In genomic region chr7:48360574-48360973, GRCh38 we compare ENCODE assay signal across 18 cellular contexts.
A peak's percentile ranks its signal among the peaks of the same experiment; 100 is the strongest.
DNase-seq lines count a peak whose midpoint lies in the region; ATAC-seq, FAIRE-seq and TF ChIP-seq lines count a peak whose summit lies in the region.
"Had no signal": no experiment of that assay in that cellular context is flagged by ENCODE, and none has a peak within 500 bp of the region (broad histone marks: within the 10 kb centered on the region; RNA-seq: fewer than 3 reads in every experiment).

No MANE protein-coding gene starts in this region.

- no peak for TF ChIP-seq RAD21 in GM12878 (IDR thresholded peaks at IDR 0.05; ENCODE audit: insufficient read depth, low read depth, low read length)

- no peak overlapping the region for H3K4me2 ChIP-seq in GM12878 (ENCODE audit: control insufficient read depth, insufficient read depth)
- H3K4me2 ChIP-seq: GM23338, KMS-11 had no signal

- no peaks in the 10 kb centered on the region for H4K20me1 ChIP-seq in GM12878 (ENCODE audit: control insufficient read depth, insufficient read depth)

- SMC1A ChIA-PET in GM12878 (lab: Charles Lee; ENCODE audit: uncharacterized antibody, unreplicated experiment): no interaction called here

- FAIRE-seq in GM12878 (lab: Jason Lieb, UNC): no peak
- FAIRE-seq: A204.1, GM19239 had no signal

- POLR2A ChIA-PET in AG04450 (lab: Yijun Ruan, JAX) (no interaction called here), GM12878 (lab: Charles Lee) (no interaction called here)

- in situ Hi-C loops in GM12878 (cut with MboI): no loop called here

- DNase-seq in AG04450 (ENCODE audit: low read depth, low spot score): peak; percentile 0
- DNase-seq in HS-5 (ENCODE audit: low read depth): peak; percentile 40
- DNase-seq in GM12878 (ENCODE audit: low read depth, low spot score): no peak
- peak; percentile 28 for DNase-seq in fibroblast of villous mesenchyme (ENCODE audit: low read depth)
- DNase-seq in DMS79 (lab: John Stamatoyannopoulos, UW): no peak
- DNase-seq in NCI-H2029 (lab: John Stamatoyannopoulos, UW): no peak
- DNase-seq: AML-193, Caco-2, DMS53, GDM1, NCI-H1930, NCI-H524 had no signal

- H2AFZ ChIP-seq in GM12878 (ENCODE audit: control insufficient read depth, low read depth, low read length): no peak overlapping the region
- H2AFZ ChIP-seq: GM23338 had no signal

- no peak for TF ChIP-seq EP300 in GM12878 (IDR thresholded peaks at IDR 0.05; ENCODE audit: borderline replicate concordance in 1 of 2, control insufficient read depth in 1 of 2, low read depth in 2 of 2, low read length in 2 of 2)

- H3K36me3 ChIP-seq in GM12878 (ENCODE audit: control insufficient read depth in 2 of 2, insufficient read depth in 2 of 2, low read length in 1 of 2): no peaks in the 10 kb centered on the region

- WGBS in GM12878 (ENCODE audit: insufficient coverage, insufficient replicate concordance, low lambda C conversion rate, missing lambda C conversion rate): 33% methylated on average over 6 of the region's 6 CpGs

- no peak for TF ChIP-seq CTCF in AG04450 (IDR thresholded peaks at IDR 0.05; ENCODE audit: low read depth, low read length)
- TF ChIP-seq CTCF in GM12878 (IDR thresholded peaks at IDR 0.05 in 2 of 3, conservative IDR thresholded peaks at IDR 0.05 in 1 of 3; ENCODE audit: control insufficient read depth in 2 of 3, extremely low read depth in 1 of 3, insufficient read depth in 1 of 3, low read depth in 3 of 3, low read length in 3 of 3): no peak
- TF ChIP-seq CTCF in fibroblast of villous mesenchyme (IDR thresholded peaks at IDR 0.05; ENCODE audit: insufficient read depth, low read depth, low read length): no peak

- BruUV-seq in GM12878 (replicated peaks; lab: Mats Ljungman, UMichigan): no TSS peak

- H3K27me3 ChIP-seq in AG04450 (ENCODE audit: control insufficient read depth, insufficient read depth, low read length) (no peaks in the 10 kb centered on the region), GM12878 (replicated peaks in 1 of 2; ENCODE audit: control insufficient read depth in 2 of 2, insufficient read depth in 2 of 2, low read length in 1 of 2) (no peaks in the 10 kb centered on the region)

- RAD21 ChIA-PET in GM12878 (lab: Charles Lee; ENCODE audit: unreplicated experiment): no interaction called here

- no peaks in the 10 kb centered on the region for H3K9me3 ChIP-seq in AG04450 (ENCODE audit: control insufficient read depth, insufficient read depth, low read length)
- H3K9me3 ChIP-seq in GM12878 (replicated peaks; ENCODE audit: control insufficient read depth, insufficient read depth, low read length): no peaks in the 10 kb centered on the region
- H3K9me3 ChIP-seq: Caco-2 had no signal

- TF ChIP-seq POLR2A in GM12878 (IDR thresholded peaks at IDR 0.05; ENCODE audit: low read depth, low read length): no peak

- H3K4me3 ChIP-seq in AG04450 (ENCODE audit: low read depth, low read length): no peak overlapping the region
- H3K4me3 ChIP-seq in GM12878: no peak overlapping the region
- no peak overlapping the region for H3K4me3 ChIP-seq in fibroblast of villous mesenchyme (ENCODE audit: low read depth, low read length)
- H3K4me3 ChIP-seq: GM23338 had no signal

- H3K27ac ChIP-seq in AG04450 (ENCODE audit: low read depth, low read length): no peak overlapping the region
- no peak overlapping the region for H3K27ac ChIP-seq in GM12878 (ENCODE audit: control insufficient read depth, insufficient read depth)
- H3K27ac ChIP-seq: KMS-11 had no signal

- CTCF ChIA-PET in AG04450 (lab: Charles Lee) (no interaction called here), GM12878 (lab: Yijun Ruan, JAX) (no interaction called here)

- H3K79me2 ChIP-seq in GM12878 (ENCODE audit: control insufficient read depth, insufficient read depth, low read length): no peaks in the 10 kb centered on the region

- H3K9ac ChIP-seq in GM12878 (ENCODE audit: control insufficient read depth, insufficient read depth, low read length): no peak overlapping the region
- H3K9ac ChIP-seq: KMS-11 had no signal

- H3K4me1 ChIP-seq in GM12878 (ENCODE audit: control insufficient read depth, insufficient read depth, low read length): no peaks in the 10 kb centered on the region
- H3K4me1 ChIP-seq: Caco-2 had no signal

- ATAC-seq in GM12878 (no peak), GM21390 (IDR thresholded peaks at IDR 0.05; ENCODE audit: unreplicated experiment) (no peak), HG03175 (IDR thresholded peaks at IDR 0.05; ENCODE audit: unreplicated experiment) (no peak)
- ATAC-seq: GM23338 had no signal

- intact Hi-C loops in GM12878 (cut with micrococcal nuclease; ENCODE audit: unreplicated experiment): no loop called here

TF ChIP-seq in GM12878, 131 proteins besides CTCF, POLR2A, EP300 and RAD21:
- TF ChIP-seq BCL3 (IDR thresholded peaks at IDR 0.05; ENCODE audit: borderline replicate concordance, insufficient read depth, low read depth, low read length, poor library complexity, severe bottlenecking): peak; percentile 33
- no peak for TF ChIP-seq FOXK2 (IDR thresholded peaks at IDR 0.05)

Comparison
In these comparisons a context has a peak if more than half of its experiments do, and no peak if none do; other contexts are left out.
1. DNase-seq: peak in AG04450 (single experiment), HS-5 (single experiment) and fibroblast of villous mesenchyme (single experiment); none in GM12878 (single experiment), DMS79 (single experiment) and NCI-H2029 (single experiment).